ENCODE assay signal across 18 cellular contexts in the genomic region with DNA sequence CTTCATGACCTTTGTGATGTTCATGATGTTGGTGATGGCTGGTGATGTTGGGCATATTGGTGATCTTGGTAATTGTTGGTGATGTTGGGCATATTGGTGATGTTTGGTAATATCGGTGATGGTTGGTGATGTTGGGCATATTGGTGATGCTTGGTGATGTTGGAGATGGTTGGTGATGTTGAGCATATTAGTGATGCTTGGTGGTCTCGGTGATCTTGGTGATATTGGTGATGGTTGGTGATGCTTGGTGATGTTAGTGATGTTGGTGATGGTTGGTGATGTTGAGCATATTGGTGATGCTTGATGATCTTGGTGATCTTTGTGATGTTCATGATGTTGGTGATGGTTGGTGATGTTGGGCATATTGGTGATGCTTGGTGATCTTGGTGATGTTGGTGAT.
"Had no signal": no experiment of that assay in that cellular context is flagged by ENCODE, and none has a peak within 500 bp of the region (broad histone marks: within the 10 kb centered on the region; RNA-seq: fewer than 3 reads in every experiment).

No MANE protein-coding gene starts in this region.

- H3K27me3 Mint-ChIP-seq: IgD-negative memory B cell, T-cell had no signal

- H3K36me3 Mint-ChIP-seq: IgD-negative memory B cell, T-cell had no signal

- H3K4me3 Mint-ChIP-seq: IgD-negative memory B cell, T-cell had no signal

- H3K4me3 ChIP-seq: MG63 had no signal

- H3K27ac Mint-ChIP-seq: IgD-negative memory B cell, T-cell had no signal

- DNase-seq: Karpas-422, KG1, MG63, NCI-H1092, NCI-H1105 treated with DMSO at 0.1 percent for 48 hours, NCI-H1436, NCI-H187, NCI-H2029, NCI-H2227 treated with DMSO at 0.1 percent for 48 hours, NCI-H524, NCI-H69, NCI-H774, PC-3, SHP77, SK-N-SH, SW 1271, T-cell had no signal

- H3K36me3 ChIP-seq: MG63 had no signal

- H3K4me1 Mint-ChIP-seq: IgD-negative memory B cell, T-cell had no signal
